ENCODE assay signal across 9 cellular contexts in the genomic region with DNA sequence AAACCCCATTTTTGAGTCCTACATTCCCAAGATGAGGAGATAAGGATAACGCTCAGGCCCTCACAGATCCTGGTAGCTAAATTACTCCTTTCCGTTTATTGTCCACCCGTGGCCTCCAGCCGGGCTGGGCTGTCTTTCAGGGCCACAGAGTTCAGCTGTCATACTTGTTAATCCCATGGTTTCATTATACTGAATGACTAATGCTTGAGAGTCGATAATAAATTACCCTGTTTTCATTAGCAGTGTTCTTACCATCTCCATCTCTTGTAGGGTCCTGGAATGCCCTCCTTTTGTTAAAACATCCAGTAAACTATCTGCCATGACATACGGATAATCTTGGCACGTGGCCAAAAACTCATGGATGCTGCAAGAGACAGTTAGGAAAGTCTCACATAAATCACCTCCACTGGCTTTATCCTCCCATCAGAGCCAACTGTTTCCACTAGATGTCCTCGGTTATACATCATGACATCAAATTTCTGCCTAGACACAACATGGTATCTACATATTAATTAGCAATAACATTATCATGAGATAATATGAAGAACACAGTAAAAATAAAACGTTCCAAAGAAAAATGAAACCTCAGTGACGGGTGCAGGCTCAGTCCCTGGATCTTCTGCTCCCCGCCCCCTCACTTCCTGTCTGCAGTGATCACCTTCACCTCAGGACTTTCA. TPM values are rescaled to one million over a fixed set of nuclear protein-coding genes. Genes with fewer than 3 reads are reported as not detected.
DNase-seq lines count a peak whose midpoint lies in the region; ATAC-seq and TF ChIP-seq lines count a peak whose summit lies in the region.
"Had no signal": no experiment of that assay in that cellular context is flagged by ENCODE, and none has a peak within 500 bp of the region (broad histone marks: within the 10 kb centered on the region; RNA-seq: fewer than 3 reads in every experiment).

No MANE protein-coding gene starts in this region.

- intact Hi-C loops in CD8-positive, alpha-beta T cell (cut with DNase I, micrococcal nuclease) = loop anchor here in 1 of 2 experiments (1.0 to 10.0 kb wide), 4 partner anchors 57 to 421 kb away; partner anchors contain the start of genes ADCY7 and CYLD
- intact Hi-C loops in left colon (cut with DNase I, micrococcal nuclease) = no loop called here
- intact Hi-C loops in sciatic nerve (cut with DNase I) = no loop called here

- peaks cover 63% of the 10 kb centered on the region for H3K4me1 Mint-ChIP-seq in CD8-positive, alpha-beta T cell (ENCODE audit: low read depth)
- H3K4me1 Mint-ChIP-seq in activated CD4-positive, alpha-beta memory T cell treated with anti-CD3 and anti-CD28 coated beads, Interleukin-2, amount 10 ng/mL, durations not matched to agents 7 days and 5 days = peaks cover 51% of the 10 kb centered on the region

- peaks cover 24% of the 10 kb centered on the region for H3K4me1 ChIP-seq in CD8-positive, alpha-beta T cell (ENCODE audit: insufficient read depth, low read length)
- no peaks in the 10 kb centered on the region for H3K4me1 ChIP-seq in right atrium auricular region

- peaks cover 30% of the 10 kb centered on the region for H3K36me3 ChIP-seq in CD8-positive, alpha-beta T cell (ENCODE audit: insufficient read depth, low read length)
- peaks cover 54% of the 10 kb centered on the region for H3K36me3 ChIP-seq in right atrium auricular region

- no peak overlapping the region for H3K4me3 Mint-ChIP-seq in CD8-positive, alpha-beta T cell
- no peak overlapping the region for H3K4me3 Mint-ChIP-seq in activated CD4-positive, alpha-beta memory T cell treated with anti-CD3 and anti-CD28 coated beads, Interleukin-2, amount 10 ng/mL, durations not matched to agents 7 days and 5 days

- CTCF ChIA-PET in CD8-positive, alpha-beta T cell (lab: Charles Lee) = interaction anchor here (0.9 to 10.8 kb wide), 7 partner anchors 9 to 342 kb away, joined by 3 to 217 read pairs (median 3); no protein-coding TSS in a partner anchor
- CTCF ChIA-PET in activated CD4-positive, alpha-beta memory T cell treated with anti-CD3 and anti-CD28 coated beads, Interleukin-2, amount 10 ng/mL, durations not matched to agents 7 days and 5 days (lab: Charles Lee) = interaction anchor here (0.9 to 13.2 kb wide), 8 partner anchors 9 to 483 kb away, joined by 3 to 364 read pairs (median 8); partner anchors contain the start of gene CNEP1R1

- peak overlapping the region; percentile 84 for H3K27ac Mint-ChIP-seq in CD8-positive, alpha-beta T cell
- peak overlapping the region; percentile 25 for H3K27ac Mint-ChIP-seq in activated CD4-positive, alpha-beta memory T cell treated with anti-CD3 and anti-CD28 coated beads, Interleukin-2, amount 10 ng/mL, durations not matched to agents 7 days and 5 days

- H3K27me3 Mint-ChIP-seq in CD8-positive, alpha-beta T cell (ENCODE audit: low read depth) = no peaks in the 10 kb centered on the region
- H3K27me3 Mint-ChIP-seq in activated CD4-positive, alpha-beta memory T cell treated with anti-CD3 and anti-CD28 coated beads, Interleukin-2, amount 10 ng/mL, durations not matched to agents 7 days and 5 days = no peaks in the 10 kb centered on the region

- TF ChIP-seq CTCF in CD8-positive, alpha-beta T cell (IDR thresholded peaks at IDR 0.05) = peak; percentile 2
- TF ChIP-seq CTCF in coronary artery (IDR thresholded peaks at IDR 0.05) = no peak
- no peak for TF ChIP-seq CTCF in right atrium auricular region (IDR thresholded peaks at IDR 0.05)

- no peak overlapping the region for H3K27ac ChIP-seq in CD8-positive, alpha-beta T cell (ENCODE audit: low read depth, low read length)
- H3K27ac ChIP-seq in coronary artery (peak overlapping the region in 1 of 2 donors; percentile 6), right atrium auricular region (no peak overlapping the region)
- H3K27ac ChIP-seq: heart left ventricle had no signal

- peaks cover 75% of the 10 kb centered on the region for H3K36me3 Mint-ChIP-seq in CD8-positive, alpha-beta T cell
- peaks cover 72% of the 10 kb centered on the region for H3K36me3 Mint-ChIP-seq in activated CD4-positive, alpha-beta memory T cell treated with anti-CD3 and anti-CD28 coated beads, Interleukin-2, amount 10 ng/mL, durations not matched to agents 7 days and 5 days (ENCODE audit: low read depth)

- in situ Hi-C loops in KBM-7 (cut with MboI; ENCODE audit: low pct_unique_long_range_greater_than_20kb, low sequenced_read_pairs) = no loop called here

- no peak for DNase-seq in CD8-positive, alpha-beta T cell
- DNase-seq in KBM-7 (peak; percentile 49), left colon (no peak), sciatic nerve (ENCODE audit: low spot score) (no peak), coronary artery (ENCODE audit: low spot score) (no peak), right atrium auricular region (ENCODE audit: low spot score) (no peak), DMS114 treated with DMSO at 0.1 percent for 48 hours (lab: John Stamatoyannopoulos, UW; ENCODE audit: unreplicated experiment) (no peak)
- no peak for DNase-seq in activated CD4-positive, alpha-beta memory T cell treated with anti-CD3 and anti-CD28 coated beads, Interleukin-2, amount 10 ng/mL, durations not matched to agents 7 days and 5 days

- H3K9me3 Mint-ChIP-seq in CD8-positive, alpha-beta T cell = no peaks in the 10 kb centered on the region
- no peaks in the 10 kb centered on the region for H3K9me3 Mint-ChIP-seq in activated CD4-positive, alpha-beta memory T cell treated with anti-CD3 and anti-CD28 coated beads, Interleukin-2, amount 10 ng/mL, durations not matched to agents 7 days and 5 days

- no peaks in the 10 kb centered on the region for H3K9me3 ChIP-seq in CD8-positive, alpha-beta T cell (ENCODE audit: low read length)
- no peaks in the 10 kb centered on the region for H3K9me3 ChIP-seq in right atrium auricular region
- H3K9me3 ChIP-seq: heart left ventricle had no signal

- no peak for ATAC-seq in CD8-positive, alpha-beta T cell
- ATAC-seq in left colon = peak; percentile 33
- ATAC-seq in sciatic nerve = no peak
- ATAC-seq: heart left ventricle had no signal

- POLR2A ChIA-PET in CD8-positive, alpha-beta T cell (lab: Charles Lee) = no interaction called here
- POLR2A ChIA-PET in activated CD4-positive, alpha-beta memory T cell treated with anti-CD3 and anti-CD28 coated beads, Interleukin-2, amount 10 ng/mL, durations not matched to agents 7 days and 5 days (lab: Charles Lee) = interaction anchor here (1.6 to 9.8 kb wide), 2 partner anchors 15 to 37 kb away, joined by 5 to 165 read pairs; no protein-coding TSS in a partner anchor

- H3K4me3 ChIP-seq in CD8-positive, alpha-beta T cell (ENCODE audit: low read depth, low read length) = no peak overlapping the region
- H3K4me3 ChIP-seq in coronary artery (no peak overlapping the region), right atrium auricular region (no peak overlapping the region)
- H3K4me3 ChIP-seq: heart left ventricle had no signal

- no peaks in the 10 kb centered on the region for H3K27me3 ChIP-seq in CD8-positive, alpha-beta T cell (ENCODE audit: insufficient read depth, low read length)
- H3K27me3 ChIP-seq in right atrium auricular region = no peaks in the 10 kb centered on the region
- H3K27me3 ChIP-seq: heart left ventricle had no signal

RNA-seq across cellular contexts. Expression of gene BRD7, which starts 45.3 kb away (rescaled TPM):
- 100 to 1,000 TPM; 113 to 117 TPM for total RNA-seq in CD8-positive, alpha-beta T cell
- 100 to 1,000 TPM in 1 of 2 experiments, 10 to 100 TPM in 1; 93.3 to 101 TPM for total RNA-seq in activated CD4-positive, alpha-beta memory T cell treated with anti-CD3 and anti-CD28 coated beads, Interleukin-2, amount 10 ng/mL, durations not matched to agents 7 days and 5 days
- total RNA-seq in left colon = 10 to 100 TPM; 54.3 to 54.5 TPM
- total RNA-seq in sciatic nerve = 73.5 TPM
- 10 to 100 TPM; 28.0 to 28.9 TPM for total RNA-seq in right atrium auricular region

RNA-seq across cellular contexts. Expression of gene ADCY7, which starts 57.1 kb away (rescaled TPM):
- 100 to 1,000 TPM; 117 to 126 TPM for total RNA-seq in CD8-positive, alpha-beta T cell
- 100 to 1,000 TPM; 266 to 270 TPM for total RNA-seq in activated CD4-positive, alpha-beta memory T cell treated with anti-CD3 and anti-CD28 coated beads, Interleukin-2, amount 10 ng/mL, durations not matched to agents 7 days and 5 days
- total RNA-seq in left colon (10 to 100 TPM; 14.2 to 20.8 TPM), sciatic nerve (39.4 TPM), right atrium auricular region (10 to 100 TPM in 1 of 2 donors, 1 to 10 TPM in 1; 8.5 to 17.1 TPM)
